Comparison of ENCODE assay signal across 8 cellular contexts in genomic region chr1:85041793-85042192, GRCh38. TPM values are rescaled to one million over a fixed set of nuclear protein-coding genes. Genes with fewer than 3 reads are reported as not detected.
"Had no signal": no experiment of that assay in that cellular context is flagged by ENCODE, and none has a peak within 500 bp of the region (broad histone marks: within the 10 kb centered on the region; RNA-seq: fewer than 3 reads in every experiment).

No MANE protein-coding gene starts in this region.

- H3K4me3 ChIP-seq: GM12878 had no signal

- DNase-seq: GDM1, GF-D8 had no signal

- FAIRE-seq: G401.6, GM12878, GM12892, GM18507, GM19239 had no signal

- ATAC-seq: GM12878 had no signal

RNA-seq across cellular contexts. Expression of gene MCOLN3, which starts 6.5 kb away (rescaled TPM):
- total RNA-seq: G401 had no signal
